Comparison of ENCODE assay signal across 17 cellular contexts in genomic region chr22:38710866-38711265, GRCh38.
"Had no signal": no experiment of that assay in that cellular context is flagged by ENCODE, and none has a peak within 500 bp of the region (broad histone marks: within the 10 kb centered on the region; RNA-seq: fewer than 3 reads in every experiment).

No MANE protein-coding gene starts in this region.

- H3K27me3 Mint-ChIP-seq: activated CD4-positive, alpha-beta T cell treated with anti-CD3 and anti-CD28 coated beads, Interleukin-2, amount 10 ng/mL, durations not matched to agents 24 days and 14 days; activated naive CD8-positive, alpha-beta T cell treated with anti-CD3 and anti-CD28 coated beads, Interleukin-2, amount 10 ng/mL, durations not matched to agents 7 days and 5 days had no signal

- H3K36me3 ChIP-seq: neural progenitor cell, prostate gland had no signal

- H2AFZ ChIP-seq: neural progenitor cell had no signal

- H3K27me3 ChIP-seq: body of pancreas, dorsolateral prefrontal cortex, esophagus muscularis mucosa, gastroesophageal sphincter, heart left ventricle, neural progenitor cell, right atrium auricular region had no signal

- H3K9me3 Mint-ChIP-seq: activated CD4-positive, alpha-beta T cell treated with anti-CD3 and anti-CD28 coated beads, Interleukin-2, amount 10 ng/mL, durations not matched to agents 24 days and 14 days; activated naive CD8-positive, alpha-beta T cell treated with anti-CD3 and anti-CD28 coated beads, Interleukin-2, amount 10 ng/mL, durations not matched to agents 7 days and 5 days; activated T-cell treated with anti-CD3 and anti-CD28 coated beads, Interleukin-2, amount 50 U/mL, for 4 hours; neural progenitor cell had no signal

- H3K4me3 ChIP-seq: body of pancreas, dorsolateral prefrontal cortex, esophagus muscularis mucosa, gastroesophageal sphincter, heart left ventricle, neural progenitor cell, prostate gland, right atrium auricular region, thoracic aorta had no signal

- H3K9me3 ChIP-seq: body of pancreas, esophagus muscularis mucosa, gastroesophageal sphincter, heart left ventricle, prostate gland, right atrium auricular region, thoracic aorta had no signal

- H3K27ac ChIP-seq: body of pancreas, esophagus muscularis mucosa, gastroesophageal sphincter, heart left ventricle, neural progenitor cell, prostate gland, right atrium auricular region, thoracic aorta had no signal

- H3K9ac ChIP-seq: neural progenitor cell had no signal

- H3K4me3 Mint-ChIP-seq: activated CD4-positive, alpha-beta T cell treated with anti-CD3 and anti-CD28 coated beads, Interleukin-2, amount 10 ng/mL, durations not matched to agents 24 days and 14 days; activated CD8-positive, alpha-beta T cell treated with anti-CD3 and anti-CD28 coated beads, Interleukin-2, amount 10 ng/mL, durations not matched to agents 7 days and 5 days; activated naive CD8-positive, alpha-beta T cell treated with anti-CD3 and anti-CD28 coated beads, Interleukin-2, amount 10 ng/mL, durations not matched to agents 7 days and 5 days; activated T-cell treated with anti-CD3 and anti-CD28 coated beads, Interleukin-2, amount 50 U/mL, for 4 hours; neural progenitor cell had no signal

- DNase-seq: activated CD4-positive, alpha-beta T cell treated with anti-CD3 and anti-CD28 coated beads, Interleukin-2, amount 10 ng/mL, durations not matched to agents 24 days and 14 days; activated CD8-positive, alpha-beta T cell treated with anti-CD3 and anti-CD28 coated beads, Interleukin-2, amount 10 ng/mL, durations not matched to agents 7 days and 5 days; activated gamma-delta T cell; activated naive CD8-positive, alpha-beta T cell treated with anti-CD3 and anti-CD28 coated beads, Interleukin-2, amount 10 ng/mL, durations not matched to agents 7 days and 5 days; activated T-cell treated with anti-CD3 and anti-CD28 coated beads, Interleukin-2, amount 50 U/mL, for 4 hours; body of pancreas; caudate nucleus; dorsolateral prefrontal cortex; heart left ventricle; left ventricle myocardium superior; stimulated activated CD4-positive, alpha-beta T cell treated with anti-CD3 and anti-CD28 coated beads, Interleukin-2, amount 100 ng/mL, for 24 hours had no signal

- H3K4me2 ChIP-seq: neural progenitor cell had no signal

- H3K27ac Mint-ChIP-seq: activated CD4-positive, alpha-beta T cell treated with anti-CD3 and anti-CD28 coated beads, Interleukin-2, amount 10 ng/mL, durations not matched to agents 24 days and 14 days; activated CD8-positive, alpha-beta T cell treated with anti-CD3 and anti-CD28 coated beads, Interleukin-2, amount 10 ng/mL, durations not matched to agents 7 days and 5 days; activated naive CD8-positive, alpha-beta T cell treated with anti-CD3 and anti-CD28 coated beads, Interleukin-2, amount 10 ng/mL, durations not matched to agents 7 days and 5 days; neural progenitor cell had no signal

- ATAC-seq: activated CD8-positive, alpha-beta T cell treated with anti-CD3 and anti-CD28 coated beads, Interleukin-2, amount 10 ng/mL, durations not matched to agents 7 days and 5 days; activated T-cell treated with anti-CD3 and anti-CD28 coated beads, Interleukin-2, amount 50 U/mL, for 4 hours; body of pancreas; gastroesophageal sphincter; heart left ventricle; left ventricle myocardium superior had no signal
